Comparison of ENCODE assay signal across 8 cellular contexts in genomic region chr15:65384505-65384894, GRCh38. TPM values are rescaled to one million over a fixed set of nuclear protein-coding genes. Genes with fewer than 3 reads are reported as not detected.
A peak's percentile ranks its signal among the peaks of the same experiment; 100 is the strongest.
DNase-seq lines count a peak whose midpoint lies in the region; ATAC-seq and TF ChIP-seq lines count a peak whose summit lies in the region.

No MANE protein-coding gene starts in this region.

- peaks cover 11% of the 10 kb centered on the region; the same call in 1 of the 2 replicates for H4K20me1 ChIP-seq in BLaER1

- no peak overlapping the region for H3K27ac ChIP-seq in BLaER1

- ATAC-seq in GM21723 (IDR thresholded peaks at IDR 0.05; ENCODE audit: unreplicated experiment) (peak; percentile 15), HG02763 (IDR thresholded peaks at IDR 0.05; ENCODE audit: unreplicated experiment) (no peak)
- ATAC-seq in activated naive CD4-positive, alpha-beta T cell treated with anti-CD3 and anti-CD28 coated beads, Interleukin-2, amount 50 U/mL, for 72 hours: peak; percentile 10 to 14

- peaks cover 12% of the 10 kb centered on the region for H3K4me1 ChIP-seq in BLaER1

- peaks cover 28% of the 10 kb centered on the region for H3K4me1 Mint-ChIP-seq in mesothelial cell of epicardium

- no peaks in the 10 kb centered on the region for H3K9me3 ChIP-seq in BLaER1

- H3K27me3 Mint-ChIP-seq in mesothelial cell of epicardium (ENCODE audit: low read depth): no peaks in the 10 kb centered on the region

- no peaks in the 10 kb centered on the region for H3K36me3 Mint-ChIP-seq in activated naive CD4-positive, alpha-beta T cell treated with anti-CD3 and anti-CD28 coated beads, Interleukin-2, amount 50 U/mL, for 72 hours
- peaks cover 3% of the 10 kb centered on the region for H3K36me3 Mint-ChIP-seq in mesothelial cell of epicardium

- peak overlapping the region; percentile 97 for H3K4me2 ChIP-seq in BLaER1

- no peak for TF ChIP-seq CTCF in mesothelial cell of epicardium (IDR thresholded peaks at IDR 0.05; ENCODE audit: unreplicated experiment)

- DNase-seq in activated naive CD4-positive, alpha-beta T cell treated with anti-CD3 and anti-CD28 coated beads, Interleukin-2, amount 50 U/mL, for 72 hours (ENCODE audit: low spot score in 2 of 2): peak in 1 of 2 donors; percentile 25
- DNase-seq in mesothelial cell of epicardium (ENCODE audit: low spot score in 2 of 2, unreplicated experiment in 2 of 2) (no peak), NCI-H1105 (lab: John Stamatoyannopoulos, UW) (no peak), DMS153 treated with DMSO at 0.1 percent for 48 hours (lab: John Stamatoyannopoulos, UW; ENCODE audit: unreplicated experiment) (no peak), NCI-H2227 (lab: John Stamatoyannopoulos, UW; ENCODE audit: unreplicated experiment) (no peak)

- H3K36me3 ChIP-seq in BLaER1: no peaks in the 10 kb centered on the region

- H3K4me3 Mint-ChIP-seq in mesothelial cell of epicardium: peak overlapping the region; percentile 54

- no peak overlapping the region for H3K9ac ChIP-seq in BLaER1

- no peaks in the 10 kb centered on the region for H3K9me3 Mint-ChIP-seq in activated naive CD4-positive, alpha-beta T cell treated with anti-CD3 and anti-CD28 coated beads, Interleukin-2, amount 50 U/mL, for 72 hours
- no peaks in the 10 kb centered on the region for H3K9me3 Mint-ChIP-seq in mesothelial cell of epicardium

- H3K27me3 ChIP-seq in BLaER1: peaks cover 25% of the 10 kb centered on the region

- peak overlapping the region; percentile 63 for H3K4me3 ChIP-seq in BLaER1

- H3K27ac Mint-ChIP-seq in activated naive CD4-positive, alpha-beta T cell treated with anti-CD3 and anti-CD28 coated beads, Interleukin-2, amount 50 U/mL, for 72 hours: peak overlapping the region in 1 of 2 donors; percentile 83
- no peak overlapping the region for H3K27ac Mint-ChIP-seq in mesothelial cell of epicardium

RNA-seq across cellular contexts. Expression of gene IGDCC3, which starts 6.7 kb away (rescaled TPM):
- not detected for total RNA-seq in activated naive CD4-positive, alpha-beta T cell treated with anti-CD3 and anti-CD28 coated beads, Interleukin-2, amount 50 U/mL, for 72 hours
- total RNA-seq in mesothelial cell of epicardium: 34.8 to 40.6 TPM (median 35.1 TPM) in 3 replicates

RNA-seq across cellular contexts. Expression of gene IGDCC4, which starts 38.2 kb away (rescaled TPM):
- under 1 TPM; 0.10 to 0.39 TPM for total RNA-seq in activated naive CD4-positive, alpha-beta T cell treated with anti-CD3 and anti-CD28 coated beads, Interleukin-2, amount 50 U/mL, for 72 hours
- total RNA-seq in mesothelial cell of epicardium: 38.6 to 43.3 TPM (median 43.2 TPM) in 3 replicates

Comparison
In these comparisons a context has a peak if more than half of its experiments do, and no peak if none do; other contexts are left out.
1. RNA of gene IGDCC3, which starts 6.7 kb away (total RNA-seq): 34.8 to 40.6 TPM in mesothelial cell of epicardium; not detected in activated naive CD4-positive, alpha-beta T cell treated with anti-CD3 and anti-CD28 coated beads, Interleukin-2, amount 50 U/mL, for 72 hours; every median in the first group is over 10 times any median in the second.
2. RNA of gene IGDCC4, which starts 38.2 kb away (total RNA-seq): 38.6 to 43.3 TPM in mesothelial cell of epicardium; 0.10 to 0.39 TPM in activated naive CD4-positive, alpha-beta T cell treated with anti-CD3 and anti-CD28 coated beads, Interleukin-2, amount 50 U/mL, for 72 hours; every median in the first group is over 10 times any median in the second.